In the genomic region with DNA sequence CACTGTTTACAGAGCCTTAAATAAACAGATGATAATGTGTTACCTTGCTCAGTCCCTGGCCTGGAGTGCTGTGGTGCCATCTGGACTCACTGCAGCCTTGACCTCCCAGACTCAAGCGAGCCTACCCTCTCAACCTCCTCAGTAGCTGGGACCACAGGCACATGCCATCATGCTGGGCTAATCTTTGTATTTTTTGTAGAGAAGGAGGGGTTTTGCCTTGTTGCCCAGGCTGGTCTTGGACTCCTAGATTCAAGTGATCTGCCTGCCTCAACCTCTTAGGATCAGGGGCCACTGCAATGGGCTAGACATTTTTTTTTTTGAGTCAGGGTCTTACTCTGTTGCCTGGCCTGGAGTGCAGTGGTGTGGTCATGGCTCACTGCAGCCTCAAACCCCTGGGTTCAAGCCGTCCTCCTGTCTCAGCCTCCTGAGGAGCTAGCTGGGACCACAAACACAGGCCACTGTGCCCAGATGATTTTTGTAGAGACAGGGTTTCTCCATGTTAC, we compare ENCODE assay signal across 11 cellular contexts. TPM values are rescaled to one million over a fixed set of nuclear protein-coding genes. Genes with fewer than 3 reads are reported as not detected.
A peak's percentile ranks its signal among the peaks of the same experiment; 100 is the strongest.
DNase-seq lines count a peak whose midpoint lies in the region; ATAC-seq and TF ChIP-seq lines count a peak whose summit lies in the region.
"Had no signal": no experiment of that assay in that cellular context is flagged by ENCODE, and none has a peak within 500 bp of the region (broad histone marks: within the 10 kb centered on the region; RNA-seq: fewer than 3 reads in every experiment).

No MANE protein-coding gene starts in this region.

- TF ChIP-seq CTCF in esophagus squamous epithelium (IDR thresholded peaks at IDR 0.05) (no peak), spleen (IDR thresholded peaks at IDR 0.05 in 8 of 11, conservative IDR thresholded peaks at IDR 0.05 in 3 of 11) (no peak)

- H3K27ac ChIP-seq in esophagus squamous epithelium, result peak overlapping the region; percentile 82 to 93 (median 87)
- H3K27ac ChIP-seq in spleen, result peak overlapping the region in 6 of 8 donors; percentile 79 to 90 (median 84)

- WGBS in esophagus squamous epithelium, 2 donors, result 95 to 100% methylated on average over 2 of the region's 2 CpGs
- WGBS in spleen, 5 donors, result 82 to 100% (median 90%) methylated on average over 1 to 2 of the region's 2 CpGs

- H3K4me1 ChIP-seq in esophagus squamous epithelium (peaks cover 24 to 66% (median 50%) of the 10 kb centered on the region in 3 donors), spleen (peaks cover 28 to 85% (median 60%) of the 10 kb centered on the region in 6 donors)

- H3K9me3 ChIP-seq in esophagus squamous epithelium, result no peaks in the 10 kb centered on the region
- H3K9me3 ChIP-seq in spleen, result no peaks in the 10 kb centered on the region
- H3K9me3 ChIP-seq: tibial nerve had no signal

- DNase-seq in NCI-H2227 treated with DMSO at 0.1 percent for 48 hours (lab: John Stamatoyannopoulos, UW) (peak; percentile 8), NCI-H2227 (lab: John Stamatoyannopoulos, UW; ENCODE audit: unreplicated experiment) (no peak), NCI-H748 treated with DMSO at 0.1 percent for 48 hours (lab: John Stamatoyannopoulos, UW) (peak; percentile 49), esophagus squamous epithelium (lab: John Stamatoyannopoulos, UW) (no peak), spleen (no peak), GF-D8 (lab: John Stamatoyannopoulos, UW) (no peak)
- DNase-seq in activated CD4-positive, CD25-positive, alpha-beta regulatory T cell treated with anti-CD3 and anti-CD28 coated beads, Interleukin-2, amount 50 U/mL, for 72 hours, result no peak
- DNase-seq: activated T-cell treated with anti-CD3 and anti-CD28 coated beads, Interleukin-2, amount 50 U/mL, for 4 hours; stimulated activated CD4-positive, alpha-beta T cell treated with anti-CD3 and anti-CD28 coated beads, Interleukin-4, amount 100 ng/mL, for 1 hour had no signal

- no peaks in the 10 kb centered on the region for H3K27me3 ChIP-seq in esophagus squamous epithelium
- no peaks in the 10 kb centered on the region for H3K27me3 ChIP-seq in spleen (replicated peaks in 1 of 7)
- H3K27me3 ChIP-seq: tibial nerve had no signal

- no peaks in the 10 kb centered on the region for H3K36me3 ChIP-seq in esophagus squamous epithelium
- no peaks in the 10 kb centered on the region for H3K36me3 ChIP-seq in spleen
- H3K36me3 ChIP-seq: tibial nerve had no signal

- H3K4me3 ChIP-seq in esophagus squamous epithelium, result no peak overlapping the region
- no peak overlapping the region for H3K4me3 ChIP-seq in spleen

- intact Hi-C loops in esophagus squamous epithelium (cut with DNase I) (no loop called here), spleen (cut with DNase I; ENCODE audit: low total_unique reads) (no loop called here)

- ATAC-seq in GM21786 (IDR thresholded peaks at IDR 0.05; ENCODE audit: unreplicated experiment), result no peak

- no peak for TF ChIP-seq POLR2A in esophagus squamous epithelium (IDR thresholded peaks at IDR 0.05)
- TF ChIP-seq POLR2A in spleen (IDR thresholded peaks at IDR 0.05), result no peak

RNA-seq across cellular contexts. Expression of gene NAGLU, which starts 5.0 kb away (rescaled TPM):
- total RNA-seq in esophagus squamous epithelium, result 10 to 100 TPM; 19.2 to 39.0 (median 26.5) TPM
- 10 to 100 TPM; 32.5 to 61.0 (median 48.9) TPM for total RNA-seq in spleen
- polyA plus RNA-seq in spleen, result 10 to 100 TPM; 27.3 to 55.2 (median 49.8) TPM

RNA-seq across cellular contexts. Expression of gene HSD17B1, which starts 21.7 kb away (rescaled TPM):
- total RNA-seq in esophagus squamous epithelium, result 10 to 100 TPM in 1 of 4 donors, 1 to 10 TPM in 3; 3.0 to 11.8 (median 6.6) TPM
- 1 to 10 TPM in 2 of 7 donors, under 1 TPM in 5; 0.54 to 1.6 (median 0.79) TPM for total RNA-seq in spleen
- polyA plus RNA-seq in spleen, result 1 to 10 TPM; 2.9 to 5.5 (median 3.5) TPM

RNA-seq across cellular contexts. Expression of gene COASY, which starts 30.9 kb away (rescaled TPM):
- total RNA-seq in esophagus squamous epithelium, result 10 to 100 TPM; 34.1 to 52.2 (median 46.5) TPM
- 10 to 100 TPM; 32.5 to 68.6 (median 66.5) TPM for total RNA-seq in spleen
- polyA plus RNA-seq in spleen, result 100 to 1,000 TPM in 1 of 3 donors, 10 to 100 TPM in 2; 50.0 to 104 (median 80.6) TPM

RNA-seq across cellular contexts. Expression of gene MLX, which starts 35.9 kb away (rescaled TPM):
- 10 to 100 TPM; 34.0 to 47.9 (median 39.9) TPM for total RNA-seq in esophagus squamous epithelium
- 10 to 100 TPM; 43.0 to 64.4 (median 55.8) TPM for total RNA-seq in spleen
- polyA plus RNA-seq in spleen, result 10 to 100 TPM; 33.0 to 39.1 (median 33.2) TPM

RNA-seq across cellular contexts. Expression of gene PSMC3IP, which starts 46.5 kb away (rescaled TPM):
- total RNA-seq in esophagus squamous epithelium (1 to 10 TPM in 3 of 4 donors, under 1 TPM in 1; 0.61 to 4.8 (median 2.8) TPM), spleen (1 to 10 TPM; 1.9 to 5.6 (median 3.4) TPM)
- polyA plus RNA-seq in spleen, result 1 to 10 TPM; 3.6 to 4.3 (median 4.0) TPM

Comparison
In these comparisons a context has a peak if more than half of its experiments do, and no peak if none do; other contexts are left out.
1. DNase-seq: peak in NCI-H2227 treated with DMSO at 0.1 percent for 48 hours (single experiment) and NCI-H748 treated with DMSO at 0.1 percent for 48 hours (single experiment); none in NCI-H2227 (single experiment), esophagus squamous epithelium (single experiment), spleen (single experiment), GF-D8 (single experiment) and activated CD4-positive, CD25-positive, alpha-beta regulatory T cell treated with anti-CD3 and anti-CD28 coated beads, Interleukin-2, amount 50 U/mL, for 72 hours (single experiment).